Comparison of ENCODE assay signal across 12 cellular contexts in the genomic region with DNA sequence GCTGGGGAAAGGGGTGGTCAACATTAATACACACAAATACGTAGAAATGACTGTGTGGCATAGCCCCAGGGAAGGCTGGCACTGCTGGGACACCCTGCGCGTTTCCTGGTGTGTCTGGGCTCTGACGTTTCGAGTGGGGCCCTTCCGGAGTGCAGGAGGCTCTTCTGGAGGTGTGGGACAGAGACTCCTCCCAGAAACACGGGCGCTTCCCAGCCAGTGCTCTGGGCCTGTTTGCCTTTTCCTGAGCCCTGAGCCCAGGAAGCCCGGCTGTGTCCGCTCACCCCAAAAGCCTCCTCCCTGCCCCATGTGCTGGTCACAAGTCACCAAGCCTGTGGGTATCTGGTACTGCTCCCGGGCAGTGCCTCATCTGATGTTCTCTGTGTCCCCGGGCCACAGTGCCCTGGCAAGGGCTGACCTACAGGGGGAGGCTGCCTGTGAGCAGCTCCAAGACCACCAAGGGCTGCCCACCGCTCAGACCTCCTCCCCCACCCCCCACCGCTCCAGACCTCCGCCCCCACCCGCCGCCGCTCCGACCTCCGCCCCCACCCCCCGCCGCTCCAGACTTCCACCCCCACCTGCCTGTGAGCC.
"Had no signal": no experiment of that assay in that cellular context is flagged by ENCODE, and none has a peak within 500 bp of the region (broad histone marks: within the 10 kb centered on the region; RNA-seq: fewer than 3 reads in every experiment).

No MANE protein-coding gene starts in this region.

- H3K36me3 ChIP-seq: esophagus muscularis mucosa, gastrocnemius medialis, right atrium auricular region had no signal

- H3K27me3 ChIP-seq: gastrocnemius medialis, right atrium auricular region had no signal

- DNase-seq: effector CD4-positive, alpha-beta T cell; gastrocnemius medialis; islet precursor cell; naive thymus-derived CD8-positive, alpha-beta T cell; stimulated activated CD4-positive, alpha-beta T cell treated with anti-CD3 and anti-CD28 coated beads, Interleukin-2, amount 100 ng/mL, for 48 hours; stimulated activated naive CD4-positive, alpha-beta T cell treated with Interleukin-2 at 50 U/mL for 16 hours had no signal

- H3K9me3 ChIP-seq: esophagus muscularis mucosa, gastrocnemius medialis, mucosa of descending colon, right atrium auricular region had no signal

- FAIRE-seq: urothelium cell line had no signal

- H3K4me1 ChIP-seq: esophagus muscularis mucosa, gastrocnemius medialis, right atrium auricular region had no signal

- H3K4me3 ChIP-seq: coronary artery, esophagus muscularis mucosa, gastrocnemius medialis, mucosa of descending colon, right atrium auricular region, smooth muscle cell had no signal

- H3K27ac ChIP-seq: esophagus muscularis mucosa, gastrocnemius medialis, right atrium auricular region had no signal

- H3K4me2 ChIP-seq: smooth muscle cell had no signal

- ATAC-seq: gastrocnemius medialis; mucosa of descending colon; naive thymus-derived CD8-positive, alpha-beta T cell had no signal
